In the genomic region with DNA sequence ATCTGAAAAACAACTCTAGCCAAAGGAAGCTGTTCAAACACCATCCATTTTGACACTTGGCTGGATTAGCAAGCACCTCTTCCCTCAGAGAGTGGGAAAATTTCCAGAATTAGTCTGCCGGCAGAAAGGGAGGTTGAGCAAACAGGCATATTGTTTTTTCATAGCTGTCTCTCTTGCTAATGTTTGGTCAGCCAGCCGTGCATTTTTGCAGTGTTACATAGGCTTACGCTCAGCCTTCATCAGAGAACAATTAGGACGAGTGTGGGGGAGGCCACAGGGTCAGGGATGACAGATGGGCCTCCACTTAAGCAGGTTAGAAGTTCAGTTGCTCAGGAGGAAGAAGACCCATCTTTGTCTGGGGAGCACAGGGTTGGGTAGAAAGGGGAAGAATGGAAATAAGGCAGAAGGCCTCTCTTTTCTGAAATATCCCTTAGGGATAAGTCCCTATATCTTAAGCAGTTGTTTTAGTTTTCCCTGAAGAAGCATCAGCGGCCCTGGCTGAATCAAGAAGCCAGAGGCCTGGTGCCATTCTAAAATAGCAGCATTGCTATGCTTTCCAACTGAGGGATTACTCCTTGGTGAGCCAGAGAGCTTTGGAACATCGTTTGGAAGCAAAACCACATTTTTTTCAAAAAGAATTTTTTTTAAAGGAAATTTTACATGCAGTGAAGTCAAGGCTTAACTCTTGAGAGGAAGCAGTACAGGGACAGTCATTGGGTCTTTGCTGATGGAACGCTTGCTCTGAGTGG, we compare ENCODE assay signal across 11 cellular contexts.
A peak's percentile ranks its signal among the peaks of the same experiment; 100 is the strongest.
DNase-seq lines count a peak whose midpoint lies in the region; ATAC-seq and TF ChIP-seq lines count a peak whose summit lies in the region.
"Had no signal": no experiment of that assay in that cellular context is flagged by ENCODE, and none has a peak within 500 bp of the region (broad histone marks: within the 10 kb centered on the region; RNA-seq: fewer than 3 reads in every experiment).

No MANE protein-coding gene starts in this region.

- intact Hi-C loops in Right ventricle myocardium inferior (cut with DNase I): no loop called here
- intact Hi-C loops in cardiac septum (cut with DNase I): no loop called here
- intact Hi-C loops in left lung (cut with DNase I): no loop called here
- intact Hi-C loops in upper lobe of right lung (cut with DNase I): no loop called here

- H3K27me3 ChIP-seq in left lung: peaks cover 0 to 17% of the 10 kb centered on the region in 2 donors
- H3K27me3 ChIP-seq in upper lobe of right lung: no peaks in the 10 kb centered on the region

- no peaks in the 10 kb centered on the region for H3K9me3 Mint-ChIP-seq in activated T-cell treated with anti-CD3 and anti-CD28 coated beads, Interleukin-2, amount 50 U/mL, for 72 hours
- H3K9me3 Mint-ChIP-seq: CD4-positive, alpha-beta T cell; T-helper 1 cell treated with Interleukin-12 subunit alpha and Interleukin-12 subunit beta and Interleukin-4 antibody, amounts not matched to agents 30 μg/mL and 1 μg/mL, for 36 hours had no signal

- peaks cover 17% of the 10 kb centered on the region for H3K4me1 Mint-ChIP-seq in activated T-cell treated with anti-CD3 and anti-CD28 coated beads, Interleukin-2, amount 50 U/mL, for 72 hours (ENCODE audit: low read depth)

- H3K4me3 ChIP-seq in left lung: no peak overlapping the region
- no peak overlapping the region for H3K4me3 ChIP-seq in upper lobe of right lung

- DNase-seq in Right ventricle myocardium inferior (ENCODE audit: missing footprints) (no peak), cardiac septum (ENCODE audit: low spot score) (no peak), astrocyte of the hippocampus (ENCODE audit: low read depth, low spot score) (peak; percentile 82), left lung (no peak), upper lobe of right lung (no peak)
- no peak for DNase-seq in activated T-cell treated with anti-CD3 and anti-CD28 coated beads, Interleukin-2, amount 50 U/mL, for 72 hours
- DNase-seq: activated gamma-delta T cell; CD4-positive, alpha-beta T cell had no signal

- peaks cover 0 to 3% of the 10 kb centered on the region in 2 donors for H3K36me3 Mint-ChIP-seq in activated T-cell treated with anti-CD3 and anti-CD28 coated beads, Interleukin-2, amount 50 U/mL, for 72 hours (ENCODE audit: insufficient read depth in 2 of 2)

- no peak overlapping the region for H3K27ac Mint-ChIP-seq in activated T-cell treated with anti-CD3 and anti-CD28 coated beads, Interleukin-2, amount 50 U/mL, for 72 hours
- H3K27ac Mint-ChIP-seq: CD4-positive, alpha-beta T cell; T-helper 1 cell treated with Interleukin-12 subunit alpha and Interleukin-12 subunit beta and Interleukin-4 antibody, amounts not matched to agents 30 μg/mL and 1 μg/mL, for 36 hours had no signal

- H3K36me3 ChIP-seq in left lung (no peaks in the 10 kb centered on the region), upper lobe of right lung (no peaks in the 10 kb centered on the region)

- ATAC-seq in Right ventricle myocardium inferior (peak; percentile 23), left lung (peak; percentile 47), upper lobe of right lung (no peak), HG03025 (IDR thresholded peaks at IDR 0.05; ENCODE audit: low FRiP score, unreplicated experiment) (no peak), GM21447 (IDR thresholded peaks at IDR 0.05; ENCODE audit: unreplicated experiment) (no peak)
- ATAC-seq in activated T-cell treated with anti-CD3 and anti-CD28 coated beads, Interleukin-2, amount 50 U/mL, for 72 hours (replicated peaks in 1 of 2): no peak

- no peak for TF ChIP-seq CTCF in left lung (IDR thresholded peaks at IDR 0.05)
- no peak for TF ChIP-seq CTCF in upper lobe of right lung (IDR thresholded peaks at IDR 0.05)

- H3K4me1 ChIP-seq in left lung (peaks cover 4 to 15% of the 10 kb centered on the region in 2 donors), upper lobe of right lung (peaks cover 4% of the 10 kb centered on the region)

- peak overlapping the region; percentile 23 to 65 for H3K27ac ChIP-seq in left lung
- H3K27ac ChIP-seq in upper lobe of right lung: peak overlapping the region; percentile 12

- no peak overlapping the region for H3K4me3 Mint-ChIP-seq in activated T-cell treated with anti-CD3 and anti-CD28 coated beads, Interleukin-2, amount 50 U/mL, for 72 hours
- H3K4me3 Mint-ChIP-seq: CD4-positive, alpha-beta T cell; T-helper 1 cell treated with Interleukin-12 subunit alpha and Interleukin-12 subunit beta and Interleukin-4 antibody, amounts not matched to agents 30 μg/mL and 1 μg/mL, for 36 hours had no signal

- H3K9me3 ChIP-seq in left lung: no peaks in the 10 kb centered on the region
- H3K9me3 ChIP-seq in upper lobe of right lung: no peaks in the 10 kb centered on the region

- H3K27me3 Mint-ChIP-seq in activated T-cell treated with anti-CD3 and anti-CD28 coated beads, Interleukin-2, amount 50 U/mL, for 72 hours (ENCODE audit: low read depth): peaks cover 44% of the 10 kb centered on the region

Comparison
In these comparisons a context has a peak if more than half of its experiments do, and no peak if none do; other contexts are left out.
1. ATAC-seq: peak in Right ventricle myocardium inferior (single experiment) and left lung (single experiment); none in upper lobe of right lung (single experiment), HG03025 (single experiment), GM21447 (single experiment) and activated T-cell treated with anti-CD3 and anti-CD28 coated beads, Interleukin-2, amount 50 U/mL, for 72 hours (0 of 2).